Comparison of ENCODE assay signal across 11 cellular contexts in the genomic region with DNA sequence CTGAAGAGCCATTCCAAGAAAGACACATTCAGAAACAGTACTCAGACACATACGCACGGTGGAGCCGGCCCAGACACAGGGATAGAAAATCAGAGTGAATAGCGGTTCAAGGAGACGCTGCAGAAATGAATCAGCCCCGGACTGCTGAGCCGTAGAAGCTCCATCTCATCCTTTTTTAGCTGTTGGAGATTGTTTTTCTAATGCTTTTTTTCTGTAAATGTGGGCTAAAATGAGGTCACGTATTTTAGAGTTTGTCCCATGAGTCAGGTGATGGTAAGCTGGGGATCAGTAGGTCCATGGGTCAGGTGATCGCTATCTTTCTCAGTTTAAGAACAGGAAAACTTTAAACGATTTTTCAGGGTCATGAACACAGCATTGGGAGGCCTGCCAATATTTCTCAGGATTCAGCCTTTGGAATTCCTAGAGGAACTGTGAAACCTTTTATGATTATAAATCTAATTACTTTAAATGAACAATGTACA.
DNase-seq lines count a peak whose midpoint lies in the region; ATAC-seq, FAIRE-seq and TF ChIP-seq lines count a peak whose summit lies in the region.
"Had no signal": no experiment of that assay in that cellular context is flagged by ENCODE, and none has a peak within 500 bp of the region (broad histone marks: within the 10 kb centered on the region; RNA-seq: fewer than 3 reads in every experiment).

No MANE protein-coding gene starts in this region.

- CTCF ChIA-PET in HEK293 (lab: Yijun Ruan, JAX): interaction anchor here (0.7 to 1.4 kb wide), 4 partner anchors 18 to 508 kb away, joined by 3 to 4 read pairs (median 4); no protein-coding TSS in a partner anchor
- CTCF ChIA-PET in K562 (lab: Yijun Ruan, JAX; ENCODE audit: low intra/inter-chr PET ratio): interaction anchor here (2.8 kb wide), 1 partner anchor 71 kb away, joined by 16 read pairs; no protein-coding TSS in a partner anchor
- CTCF ChIA-PET in HepG2 (lab: Yijun Ruan, JAX; ENCODE audit: low intra/inter-chr PET ratio, low total read pairs): interaction anchor here (1.2 kb wide), 1 partner anchor 21 kb away, joined by 4 read pairs; no protein-coding TSS in a partner anchor

- H3K27ac ChIP-seq in HEK293 (ENCODE audit: extremely low read depth, low read depth, low read length): no peak overlapping the region
- no peak overlapping the region for H3K27ac ChIP-seq in K562 (ENCODE audit: extremely low read depth, low read depth, low read length)
- peak overlapping the region; percentile 64 for H3K27ac ChIP-seq in HepG2 (ENCODE audit: extremely low read length, insufficient read depth, low read length)
- H3K27ac ChIP-seq in stomach smooth muscle (ENCODE audit: low read length): peak overlapping the region; percentile 42

- H3K9ac ChIP-seq in K562 (ENCODE audit: insufficient read depth in 1 of 2, low read depth in 2 of 2, low read length in 2 of 2) (no peak overlapping the region), HepG2 (ENCODE audit: insufficient read depth, low read depth, low read length) (no peak overlapping the region), stomach smooth muscle (ENCODE audit: low read length in 2 of 2) (peak overlapping the region; percentile 6 to 44)

- H3K79me2 ChIP-seq in K562 (ENCODE audit: control insufficient read depth, insufficient read depth, low read length) (no peaks in the 10 kb centered on the region), HepG2 (ENCODE audit: insufficient read depth, low read length) (no peaks in the 10 kb centered on the region)

- WGBS in K562 (ENCODE audit: insufficient coverage, low coverage, missing lambda C conversion rate): 28% methylated on average over 10 of the region's 10 CpGs
- WGBS in HepG2 (ENCODE audit: low lambda C conversion rate): 50% methylated on average over 10 of the region's 10 CpGs

- no peak for TF ChIP-seq POLR2A in K562 (conservative IDR thresholded peaks at IDR 0.05)
- TF ChIP-seq POLR2A in HepG2 (IDR thresholded peaks at IDR 0.05; ENCODE audit: insufficient read depth in 1 of 2, low read depth in 2 of 2, low read length in 2 of 2): no peak

- no peak overlapping the region for H3K4me3 ChIP-seq in HEK293 (ENCODE audit: low read depth, low read length)
- no peak overlapping the region for H3K4me3 ChIP-seq in K562
- no peak overlapping the region for H3K4me3 ChIP-seq in HepG2 (replicated peaks in 1 of 3; ENCODE audit: insufficient read depth in 1 of 3, low read depth in 2 of 3, low read length in 3 of 3)
- peak overlapping the region; percentile 9 to 44 for H3K4me3 ChIP-seq in stomach smooth muscle (ENCODE audit: low read length in 2 of 2)
- H3K4me3 ChIP-seq in BE2C (ENCODE audit: low read depth, low read length): no peak overlapping the region

- H4K20me1 ChIP-seq in K562 (replicated peaks; ENCODE audit: control insufficient read depth, insufficient read depth, low read length): no peaks in the 10 kb centered on the region
- H4K20me1 ChIP-seq in HepG2 (ENCODE audit: insufficient read depth, low read length): no peaks in the 10 kb centered on the region

- intact Hi-C loops in K562 (cut with micrococcal nuclease): loop anchor here (1.0 kb wide), 1 partner anchor 71 kb away; no protein-coding TSS in a partner anchor
- intact Hi-C loops in HepG2 (cut with micrococcal nuclease; ENCODE audit: unreplicated experiment): no loop called here

- H3K27me3 ChIP-seq in K562 (ENCODE audit: control insufficient read depth in 2 of 2, insufficient read depth in 2 of 2, low read length in 2 of 2) (no peaks in the 10 kb centered on the region), HepG2 (ENCODE audit: control insufficient read depth in 1 of 2, insufficient read depth in 2 of 2, low read length in 2 of 2) (no peaks in the 10 kb centered on the region), stomach smooth muscle (ENCODE audit: control insufficient read depth in 1 of 2, insufficient read depth in 2 of 2, low read length in 2 of 2) (no peaks in the 10 kb centered on the region), BE2C (no peaks in the 10 kb centered on the region)

- H3K4me2 ChIP-seq in K562 (ENCODE audit: insufficient read depth, low read length) (no peak overlapping the region), HepG2 (ENCODE audit: low read depth, low read length) (peak overlapping the region; percentile 14; the same call in 1 of the 2 replicates)

- ATAC-seq in K562 (peak; percentile 45; the same call in 2 of the 3 replicates), HepG2 (peak; percentile 79)

- no peak for TF ChIP-seq CTCF in HEK293 (tag by site-specific recombination; IDR thresholded peaks at IDR 0.05)
- TF ChIP-seq CTCF in K562 (IDR thresholded peaks at IDR 0.05 in 2 of 3, conservative IDR thresholded peaks at IDR 0.05 in 1 of 3; ENCODE audit: insufficient read depth in 2 of 3, low read depth in 1 of 3, low read length in 3 of 3): no peak
- TF ChIP-seq CTCF in HepG2 (CRISPR knock-in tag; IDR thresholded peaks at IDR 0.05): no peak
- TF ChIP-seq CTCF in BE2C (IDR thresholded peaks at IDR 0.05; ENCODE audit: low read depth, low read length): no peak

- POLR2A ChIA-PET in HEK293 (lab: Yijun Ruan, JAX) (no interaction called here), K562 (lab: Yijun Ruan, JAX) (interaction anchor here (0.7 kb wide), 1 partner anchor 248 kb away, joined by 3 read pairs; no protein-coding TSS in a partner anchor), HepG2 (lab: Yijun Ruan, JAX) (interaction anchor here (0.7 to 1.0 kb wide), 2 partner anchors 10 kb away, joined by 3 read pairs; no protein-coding TSS in a partner anchor)

- H3K9me3 ChIP-seq in HEK293 (ENCODE audit: control insufficient read depth, insufficient read depth, low read depth, low read length) (no peaks in the 10 kb centered on the region), K562 (replicated peaks; ENCODE audit: control insufficient read depth, insufficient read depth, low read depth, low read length) (no peaks in the 10 kb centered on the region), HepG2 (ENCODE audit: low read length) (no peaks in the 10 kb centered on the region), stomach smooth muscle (ENCODE audit: control insufficient read depth in 2 of 2, low read length in 2 of 2) (no peaks in the 10 kb centered on the region), BE2C (no peaks in the 10 kb centered on the region)

- no peak for FAIRE-seq in K562 (lab: Jason Lieb, UNC)
- FAIRE-seq in HepG2 (lab: Jason Lieb, UNC): peak; percentile 66
- FAIRE-seq: GM12891 had no signal

- TF ChIP-seq EP300 in K562 (IDR thresholded peaks at IDR 0.05; ENCODE audit: low read length) (no peak), HepG2 (IDR thresholded peaks at IDR 0.05; ENCODE audit: low read depth in 2 of 2, low read length in 2 of 2) (peak in 1 of 2 experiments; percentile 47; a peak in 1 of 4 replicates), HepG2 (CRISPR knock-in tag; IDR thresholded peaks at IDR 0.05; ENCODE audit: borderline replicate concordance) (no peak; the same call in 1 of the 2 replicates)

- TF ChIP-seq RAD21 in K562 (CRISPR knock-in tag; conservative IDR thresholded peaks at IDR 0.05 in 1 of 2, IDR thresholded peaks at IDR 0.05 in 1 of 2) (no peak), HepG2 (CRISPR knock-in tag; IDR thresholded peaks at IDR 0.05) (no peak)

- H3K9me1 ChIP-seq in K562 (ENCODE audit: control insufficient read depth, insufficient read depth, low read length): no peaks in the 10 kb centered on the region

- in situ Hi-C loops in K562 (cut with MboI) (no loop called here), HepG2 (cut with HindIII; ENCODE audit: extremely low pct_ligation_motif_present, low pct_unique_long_range_greater_than_20kb) (no loop called here)

- DNase-seq in K562 (ENCODE audit: extremely low read depth in 1 of 4, low spot score in 3 of 4): no peak
- DNase-seq in HepG2 (ENCODE audit: low spot score): peak; percentile 72
- no peak for DNase-seq in NAMALWA (ENCODE audit: low spot score)
- DNase-seq in GF-D8 (lab: John Stamatoyannopoulos, UW): no peak
- DNase-seq in BE2C: no peak
- DNase-seq in hippocampal formation (lab: John Stamatoyannopoulos, UW): no peak
- DNase-seq: activated CD4-positive, alpha-beta T cell treated with anti-CD3 and anti-CD28 coated beads for 48 hours; Kasumi-1 had no signal

- BruUV-seq in K562 (replicated peaks; lab: Mats Ljungman, UMichigan): no TSS peak
- no TSS peak for BruUV-seq in HepG2 (replicated peaks; lab: Mats Ljungman, UMichigan)

- H2AFZ ChIP-seq in K562 (ENCODE audit: low read depth, low read length): peak overlapping the region; percentile 13; the same call in 1 of the 2 replicates
- H2AFZ ChIP-seq in HepG2 (ENCODE audit: low read length): no peak overlapping the region

- no peaks in the 10 kb centered on the region; the same call in 1 of the 2 replicates for H3K4me1 ChIP-seq in HEK293 (ENCODE audit: control insufficient read depth, insufficient read depth, low read length)
- peaks cover 0 to 11% of the 10 kb centered on the region in 2 experiments; a peak in 4 of 5 replicates for H3K4me1 ChIP-seq in K562 (replicated peaks in 1 of 2; ENCODE audit: control insufficient read depth in 2 of 2, insufficient read depth in 2 of 2, low read length in 2 of 2)
- peaks cover 69% of the 10 kb centered on the region for H3K4me1 ChIP-seq in HepG2 (ENCODE audit: insufficient read depth, low read length)
- H3K4me1 ChIP-seq in stomach smooth muscle (ENCODE audit: control insufficient read depth, insufficient read depth, low read length): peaks cover 10% of the 10 kb centered on the region
- H3K4me1 ChIP-seq in BE2C: no peaks in the 10 kb centered on the region

- H3K36me3 ChIP-seq in HEK293 (ENCODE audit: control insufficient read depth in 2 of 2, insufficient read depth in 1 of 2, low read length in 2 of 2) (peaks cover 0 to 3% of the 10 kb centered on the region in 2 experiments; a peak in 1 of 3 replicates), K562 (ENCODE audit: control insufficient read depth, insufficient read depth, low read length) (no peaks in the 10 kb centered on the region), HepG2 (replicated peaks in 1 of 2; ENCODE audit: control insufficient read depth in 1 of 2, insufficient read depth in 2 of 2, low read length in 2 of 2) (peaks cover 21 to 53% of the 10 kb centered on the region in 2 experiments), stomach smooth muscle (ENCODE audit: control insufficient read depth in 2 of 2, insufficient read depth in 2 of 2, low read length in 2 of 2) (peaks cover 5 to 8% of the 10 kb centered on the region in 2 donors), BE2C (no peaks in the 10 kb centered on the region)

TF ChIP-seq in K562, 482 proteins besides CTCF, POLR2A, EP300 and RAD21 (continues in another document):
- no peak for TF ChIP-seq POU5F1 (IDR thresholded peaks at IDR 0.05; ENCODE audit: borderline replicate concordance, low read depth, low read length, partially characterized antibody)

TF ChIP-seq in HepG2, 621 proteins besides CTCF, POLR2A, EP300 and RAD21 (continues in another document):
- TF ChIP-seq ZNF10 (CRISPR knock-in tag; IDR thresholded peaks at IDR 0.05; ENCODE audit: borderline replicate concordance, low read depth) (no peak), ATRX (CRISPR knock-in tag; IDR thresholded peaks at IDR 0.05; ENCODE audit: borderline replicate concordance) (no peak), TBL1XR1 (IDR thresholded peaks at IDR 0.05; ENCODE audit: borderline replicate concordance, low read length, partially characterized antibody) (no peak), RARG (CRISPR knock-in tag; IDR thresholded peaks at IDR 0.05; ENCODE audit: low read depth) (no peak), HNRNPUL1 (IDR thresholded peaks at IDR 0.05; ENCODE audit: low read depth, low read length) (no peak)

Comparison
In these comparisons a context has a peak if more than half of its experiments do, and no peak if none do; other contexts are left out.
1. H3K27ac ChIP-seq: peak in HepG2 (single experiment) and stomach smooth muscle (single experiment); none in HEK293 (single experiment) and K562 (single experiment).
2. H3K4me3 ChIP-seq: peak in stomach smooth muscle (2 of 2); none in HEK293 (single experiment), K562 (single experiment), HepG2 (0 of 3) and BE2C (single experiment).
3. H3K9ac ChIP-seq: peak in stomach smooth muscle (2 of 2); none in K562 (0 of 2) and HepG2 (single experiment).